ENCODE assay signal across 15 cellular contexts in genomic region chr6:119161450-119161849, GRCh38.
"Had no signal": no experiment of that assay in that cellular context is flagged by ENCODE, and none has a peak within 500 bp of the region (broad histone marks: within the 10 kb centered on the region; RNA-seq: fewer than 3 reads in every experiment).

No MANE protein-coding gene starts in this region.

- H3K27me3 ChIP-seq: transverse colon had no signal

- H3K4me3 Mint-ChIP-seq: activated naive CD4-positive, alpha-beta T cell treated with anti-CD3 and anti-CD28 coated beads, Interleukin-2, amount 50 U/mL, for 24 hours; brain; central memory CD8-positive, alpha-beta T cell; nephron progenitor cell; T-helper 2 cell treated with Interferon-gamma antibody and Interleukin-4, amounts not matched to agents 5 μg/mL and 100 μg/mL, for 36 hours had no signal

- H3K9me3 Mint-ChIP-seq: activated naive CD4-positive, alpha-beta T cell treated with anti-CD3 and anti-CD28 coated beads, Interleukin-2, amount 50 U/mL, for 24 hours; brain; central memory CD8-positive, alpha-beta T cell; nephron progenitor cell; T-helper 2 cell treated with Interferon-gamma antibody and Interleukin-4, amounts not matched to agents 5 μg/mL and 100 μg/mL, for 36 hours had no signal

- ATAC-seq: activated CD4-positive, CD25-positive, alpha-beta regulatory T cell treated with anti-CD3 and anti-CD28 coated beads, Interleukin-2, amount 50 U/mL, for 24 hours had no signal

- H3K27ac ChIP-seq: transverse colon had no signal

- H3K36me3 ChIP-seq: transverse colon had no signal

- H3K27ac Mint-ChIP-seq: activated naive CD4-positive, alpha-beta T cell treated with anti-CD3 and anti-CD28 coated beads, Interleukin-2, amount 50 U/mL, for 24 hours; brain; nephron progenitor cell; T-helper 2 cell treated with Interferon-gamma antibody and Interleukin-4, amounts not matched to agents 5 μg/mL and 100 μg/mL, for 36 hours had no signal

- H3K4me1 Mint-ChIP-seq: activated naive CD4-positive, alpha-beta T cell treated with anti-CD3 and anti-CD28 coated beads, Interleukin-2, amount 50 U/mL, for 24 hours; central memory CD8-positive, alpha-beta T cell; nephron progenitor cell had no signal

- H3K36me3 Mint-ChIP-seq: activated naive CD4-positive, alpha-beta T cell treated with anti-CD3 and anti-CD28 coated beads, Interleukin-2, amount 50 U/mL, for 24 hours; brain had no signal

- H3K4me3 ChIP-seq: transverse colon had no signal

- H3K9me3 ChIP-seq: transverse colon had no signal

- DNase-seq: activated T-cell treated with anti-CD3 and anti-CD28 coated beads, Interleukin-2, amount 50 U/mL, for 1 hour; amygdala; cortex of kidney; effector CD8-positive, alpha-beta T cell; hypothalamus; nephron progenitor cell; small intestine; stimulated activated naive CD4-positive, alpha-beta T cell; substantia nigra; transverse colon had no signal
